In the genomic region with DNA sequence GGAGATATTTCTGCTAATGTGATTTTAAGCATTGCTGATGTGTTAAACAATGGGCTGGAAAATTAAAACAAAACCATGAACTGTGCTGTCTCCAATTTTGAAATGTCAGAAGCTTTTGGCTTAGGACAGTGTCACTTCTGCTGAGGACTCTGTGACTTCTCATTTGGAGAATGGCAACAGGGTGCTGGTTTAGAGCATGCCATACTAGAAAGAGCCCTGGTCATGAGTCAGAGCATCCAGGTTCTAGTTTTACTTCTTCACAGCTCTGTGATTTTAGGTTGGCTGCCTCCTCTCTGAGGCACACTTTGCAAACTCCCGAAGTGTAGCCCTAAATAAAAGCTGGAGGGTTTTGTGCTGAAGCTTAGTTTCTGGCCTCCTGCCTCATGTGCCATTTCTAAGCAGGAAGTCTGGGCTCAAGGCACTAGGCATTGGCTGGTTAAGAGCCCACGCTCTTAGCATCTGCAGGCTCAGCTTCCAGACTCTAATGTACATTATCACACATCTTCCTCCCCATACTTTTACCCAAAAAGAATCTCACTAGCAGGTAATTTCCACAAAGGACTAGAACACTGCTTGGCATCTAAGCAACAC, we compare ENCODE assay signal across 33 cellular contexts.
"Had no signal": no experiment of that assay in that cellular context is flagged by ENCODE, and none has a peak within 500 bp of the region (broad histone marks: within the 10 kb centered on the region; RNA-seq: fewer than 3 reads in every experiment).

No MANE protein-coding gene starts in this region.

- H3K9me3 ChIP-seq: adrenal gland, Peyer's patch, SJSA1 had no signal

- H3K36me3 ChIP-seq: adrenal gland, Peyer's patch, SJSA1 had no signal

- H3K4me1 ChIP-seq: adrenal gland, Peyer's patch, SJSA1 had no signal

- H3K27ac ChIP-seq: adrenal gland, Peyer's patch, SJSA1, VCaP had no signal

- H3K4me3 ChIP-seq: adrenal gland, Peyer's patch, SJSA1 had no signal

- ATAC-seq: activated naive CD4-positive, alpha-beta T cell treated with anti-CD3 and anti-CD28 coated beads, Interleukin-2, amount 50 U/mL, for 72 hours; activated T-cell treated with anti-CD3 and anti-CD28 coated beads, Interleukin-2, amount 50 U/mL, for 4 hours had no signal

- DNase-seq: activated B cell treated with CpG ODN at 0.5 μM for 24 hours; activated CD4-positive, alpha-beta memory T cell treated with anti-CD3 and anti-CD28 coated beads for 36 hours; activated CD4-positive, alpha-beta T cell treated with anti-CD3 and anti-CD28 coated beads for 4 hours; activated CD4-positive, alpha-beta T cell treated with anti-CD3 and anti-CD28 coated beads, Interleukin-2, amount 50 U/mL, for 1 hour; activated CD4-positive, CD25-positive, alpha-beta regulatory T cell treated with anti-CD3 and anti-CD28 coated beads, Interleukin-2, amount 50 U/mL, for 72 hours; activated CD8-positive, alpha-beta memory T cell treated with anti-CD3 and anti-CD28 coated beads, Interleukin-2, amount 50 U/mL, for 4 hours; activated gamma-delta T cell treated with Interleukin-2 at 50 U/mL for 16 hours; activated naive CD4-positive, alpha-beta T cell treated with anti-CD3 and anti-CD28 coated beads for 36 hours; activated T-cell treated with anti-CD3 and anti-CD28 coated beads for 4 hours; activated T-cell treated with anti-CD3 and anti-CD28 coated beads, Interleukin-2, amount 50 U/mL, for 4 hours; adrenal gland; caudate nucleus; cerebellar nuclear complex; NCI-H1105 treated with DMSO at 0.1 percent for 48 hours; NCI-H1436; NCI-H1694; NCI-H1930; NCI-H2081 treated with DMSO at 0.1 percent for 48 hours; NCI-H226; NCI-H446 treated with DMSO at 0.1 percent for 48 hours; NCI-H524; NCI-H69; NCI-H82; Peyer's patch; RPMI8226; SHP77 treated with DMSO at 0.1 percent for 48 hours; SW 1271; T-helper 1 cell; T-helper 2 cell; T-helper 9 cell had no signal

- H3K27me3 ChIP-seq: adrenal gland, Peyer's patch, SJSA1 had no signal
